ENCODE assay signal across 2 cellular contexts in genomic region chr6:42748241-42748898, GRCh38.
TF ChIP-seq lines count a peak whose summit lies in the region.

No MANE protein-coding gene starts in this region.

TF ChIP-seq in HCT116, 20 proteins besides CTCF, POLR2A, EP300 and RAD21:
- TF ChIP-seq EGR1 (IDR thresholded peaks at IDR 0.05; ENCODE audit: low read depth), result no peak
- no peak for TF ChIP-seq CBX3 (IDR thresholded peaks at IDR 0.05; ENCODE audit: low read depth)
- no peak for TF ChIP-seq TCF7L2 (IDR thresholded peaks at IDR 0.05; ENCODE audit: borderline replicate concordance, extremely low read depth, insufficient read depth, insufficient read length)
- TF ChIP-seq YY1 (IDR thresholded peaks at IDR 0.05; ENCODE audit: extremely low read depth, insufficient replicate concordance, low read depth, low read length), result no peak
- TF ChIP-seq SIN3A (IDR thresholded peaks at IDR 0.05; ENCODE audit: low read depth), result no peak
- no peak for TF ChIP-seq FOSL1 (IDR thresholded peaks at IDR 0.05; ENCODE audit: low read depth)
- no peak for TF ChIP-seq MAX (IDR thresholded peaks at IDR 0.05)
- TF ChIP-seq SP1 (IDR thresholded peaks at IDR 0.05; ENCODE audit: low read depth), result no peak
- TF ChIP-seq ZNF274 (IDR thresholded peaks at IDR 0.05; ENCODE audit: low read depth, low read length), result no peak
- TF ChIP-seq ATF3 (IDR thresholded peaks at IDR 0.05), result no peak
- TF ChIP-seq JUND (IDR thresholded peaks at IDR 0.05), result no peak
- TF ChIP-seq ZBTB33 (IDR thresholded peaks at IDR 0.05; ENCODE audit: extremely low read depth, insufficient replicate concordance, low read length), result no peak
- TF ChIP-seq REST (IDR thresholded peaks at IDR 0.05; ENCODE audit: low read depth), result no peak
- TF ChIP-seq SRF (IDR thresholded peaks at IDR 0.05; ENCODE audit: low read depth), result no peak
- no peak for TF ChIP-seq CEBPB (IDR thresholded peaks at IDR 0.05; ENCODE audit: low read depth)
- TF ChIP-seq ZFX (IDR thresholded peaks at IDR 0.05), result no peak
- no peak for TF ChIP-seq EZH2 (IDR thresholded peaks at IDR 0.05)
- TF ChIP-seq EZH2phosphoT487 (IDR thresholded peaks at IDR 0.05; ENCODE audit: borderline replicate concordance), result no peak

TF ChIP-seq in GM12878, 131 proteins besides CTCF, POLR2A, EP300 and RAD21:
- TF ChIP-seq POLR2AphosphoS5 (IDR thresholded peaks at IDR 0.05; ENCODE audit: low read length) (0 out of 2 replicates have a peak, but pooled peaks have one; percentile 23), NR2C2 (IDR thresholded peaks at IDR 0.05; ENCODE audit: borderline replicate concordance, control insufficient read depth, insufficient read length, low read depth) (no peak)
TF ChIP-seq in GM12878: peak in this region for 1.
